In the genomic region with DNA sequence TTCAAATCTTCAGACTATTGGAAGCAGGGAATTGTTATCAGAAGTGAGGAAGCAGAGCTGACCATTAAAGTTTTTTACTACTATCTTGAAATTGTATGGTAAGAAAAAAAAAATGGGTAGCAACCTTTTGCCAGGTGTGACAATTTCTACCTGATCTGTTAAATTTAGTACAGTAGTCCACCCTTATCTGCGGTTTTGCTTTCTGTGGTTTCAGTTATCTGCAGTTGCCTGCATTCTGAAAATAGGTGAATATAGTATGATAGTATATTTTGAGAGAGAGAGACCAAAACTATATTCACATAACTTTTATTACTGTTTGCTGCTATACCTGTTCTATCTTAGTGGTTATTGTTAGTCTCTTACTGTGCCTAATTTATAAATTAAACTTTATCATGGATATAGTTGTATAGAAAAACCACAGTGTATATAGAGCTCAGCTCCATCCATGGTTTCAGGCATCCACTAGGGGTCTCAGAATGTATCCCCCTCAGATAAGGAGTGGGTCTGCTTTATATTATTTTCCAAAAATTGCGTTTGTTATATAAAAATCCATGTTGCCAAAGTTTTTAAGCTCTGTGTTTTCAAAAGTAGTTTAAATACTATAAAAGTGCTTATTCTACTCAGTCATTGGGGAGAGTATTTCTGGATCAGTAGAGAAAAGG, we compare ENCODE assay signal across 32 cellular contexts.
DNase-seq lines count a peak whose midpoint lies in the region; ATAC-seq, FAIRE-seq and TF ChIP-seq lines count a peak whose summit lies in the region.
"Had no signal": no experiment of that assay in that cellular context is flagged by ENCODE, and none has a peak within 500 bp of the region (broad histone marks: within the 10 kb centered on the region; RNA-seq: fewer than 3 reads in every experiment).

No MANE protein-coding gene starts in this region.

- H2BK120ac ChIP-seq in H9 (ENCODE audit: low read depth, low read length, poor library complexity, severe bottlenecking) = no peak overlapping the region

- no peak overlapping the region for H2BK20ac ChIP-seq in H9 (ENCODE audit: low read depth, low read length, poor library complexity, severe bottlenecking)

- no peak overlapping the region for H3T11ph ChIP-seq in H9 (ENCODE audit: low read length)

- H3K4ac ChIP-seq in H9 (ENCODE audit: low read depth, low read length) = no peak overlapping the region

- H3K9me3 Mint-ChIP-seq in H9 = peaks cover 4 to 9% of the 10 kb centered on the region in 2 experiments; a peak in 4 of 5 replicates
- H3K9me3 Mint-ChIP-seq: activated T-cell treated with anti-CD3 and anti-CD28 coated beads, Interleukin-2, amount 50 U/mL, for 24 hours; naive thymus-derived CD8-positive, alpha-beta T cell had no signal

- no peak for ATAC-seq in GM21360 (IDR thresholded peaks at IDR 0.05; ENCODE audit: unreplicated experiment)
- ATAC-seq: activated CD4-positive, alpha-beta T cell treated with anti-CD3 and anti-CD28 coated beads for 36 hours; naive thymus-derived CD8-positive, alpha-beta T cell; right lobe of liver; T-helper 17 cell had no signal

- no peak overlapping the region for H3K56ac ChIP-seq in H9 (ENCODE audit: insufficient read length, low read depth, low read length)

- no peak overlapping the region for H3K27ac Mint-ChIP-seq in H9
- H3K27ac Mint-ChIP-seq: activated CD4-positive, alpha-beta T cell treated with anti-CD3 and anti-CD28 coated beads for 36 hours; activated T-cell treated with anti-CD3 and anti-CD28 coated beads, Interleukin-2, amount 50 U/mL, for 24 hours; immature natural killer cell; naive thymus-derived CD8-positive, alpha-beta T cell; T-helper 17 cell had no signal

- H3K4me2 ChIP-seq in H9 (ENCODE audit: insufficient read depth, insufficient read length, low read length) (no peak overlapping the region), OCI-LY3 (ENCODE audit: low read length) (no peak overlapping the region), endothelial cell of umbilical vein (ENCODE audit: insufficient read depth, low read length) (no peak overlapping the region)
- H3K4me2 ChIP-seq: PC-9 had no signal

- H4K5ac ChIP-seq in H9 (ENCODE audit: insufficient read length, low read depth, low read length) = no peak overlapping the region

- H3K9me3 ChIP-seq in H9 (ENCODE audit: control insufficient read depth, low read depth, low read length) (no peaks in the 10 kb centered on the region), OCI-LY3 (ENCODE audit: insufficient read depth, low read length) (no peaks in the 10 kb centered on the region), endothelial cell of umbilical vein (replicated peaks; ENCODE audit: control insufficient read depth, insufficient read depth, low read length) (no peaks in the 10 kb centered on the region)
- H3K9me3 ChIP-seq: Caco-2, colonic mucosa, esophagus muscularis mucosa, left lung, right lobe of liver, SJSA1, thoracic aorta had no signal

- H2BK12ac ChIP-seq in H9 (ENCODE audit: insufficient read length, low read depth, low read length) = no peak overlapping the region

- H3K23me2 ChIP-seq in H9 (ENCODE audit: insufficient read length, low read depth, low read length, poor library complexity, severe bottlenecking) = no peaks in the 10 kb centered on the region

- peaks cover 6% of the 10 kb centered on the region for H3K36me3 ChIP-seq in OCI-LY3 (replicated peaks; ENCODE audit: low read depth, low read length)
- H3K36me3 ChIP-seq in endothelial cell of umbilical vein (ENCODE audit: control insufficient read depth in 2 of 2, extremely low read depth in 1 of 2, insufficient read depth in 2 of 2, low read length in 2 of 2) = no peaks in the 10 kb centered on the region
- H3K36me3 ChIP-seq: colonic mucosa, esophagus muscularis mucosa, left lung, right lobe of liver, SJSA1, thoracic aorta had no signal

- H2BK15ac ChIP-seq in H9 (ENCODE audit: low read depth, low read length) = no peak overlapping the region

- H3K79me1 ChIP-seq in H9 (ENCODE audit: insufficient read depth, low read depth, low read length, poor library complexity, severe bottlenecking) = peaks cover 13% of the 10 kb centered on the region

- no peaks in the 10 kb centered on the region for H3K9me1 ChIP-seq in endothelial cell of umbilical vein (replicated peaks; ENCODE audit: control insufficient read depth, extremely low read depth, insufficient read depth, low read length)

- POLR2A ChIA-PET in endothelial cell of umbilical vein (lab: Charles Lee) = no interaction called here

- H3K79me2 ChIP-seq in H9 (ENCODE audit: insufficient read depth, low read length) = peaks cover 54% of the 10 kb centered on the region
- peaks cover 1% of the 10 kb centered on the region; the same call in 1 of the 2 replicates for H3K79me2 ChIP-seq in OCI-LY3 (ENCODE audit: low read length)
- no peaks in the 10 kb centered on the region for H3K79me2 ChIP-seq in endothelial cell of umbilical vein (ENCODE audit: control insufficient read depth, insufficient read depth, low read length)

- peak; percentile 3 for DNase-seq in GM12865 (ENCODE audit: low read depth)
- no peak for DNase-seq in H9
- no peak for DNase-seq in endothelial cell of umbilical vein (ENCODE audit: low read depth, low spot score)
- no peak for DNase-seq in NCI-H510A treated with DMSO at 0.1 percent for 48 hours (lab: John Stamatoyannopoulos, UW)
- no peak for DNase-seq in AG08395 (ENCODE audit: low spot score)
- no peak for DNase-seq in NCI-H82 (lab: John Stamatoyannopoulos, UW)
- DNase-seq: activated CD4-positive, alpha-beta T cell treated with anti-CD3 and anti-CD28 coated beads for 36 hours; activated CD8-positive, alpha-beta memory T cell treated with anti-CD3 and anti-CD28 coated beads for 24 hours; activated T-cell treated with anti-CD3 and anti-CD28 coated beads, Interleukin-2, amount 50 U/mL, for 24 hours; Caco-2; colonic mucosa; DMS79 treated with DMSO at 0.1 percent for 48 hours; effector memory CD4-positive, alpha-beta T cell; GOT3; immature natural killer cell; left lung; naive thymus-derived CD8-positive, alpha-beta T cell; NCI-H1105; NCI-H2029; PC-9; right lobe of liver; stimulated activated naive CD4-positive, alpha-beta T cell treated with Interleukin-2 at 50 U/mL for 16 hours; T-helper 17 cell had no signal

- intact Hi-C loops in endothelial cell of umbilical vein (cut with micrococcal nuclease) = no loop called here

- H2AFZ ChIP-seq in H9 (ENCODE audit: low read length) (no peak overlapping the region), OCI-LY3 (ENCODE audit: low read depth, low read length) (no peak overlapping the region), endothelial cell of umbilical vein (ENCODE audit: low read depth, low read length) (no peak overlapping the region)
- H2AFZ ChIP-seq: parathyroid adenoma, PC-9 had no signal

- no peaks in the 10 kb centered on the region for H3K27me3 Mint-ChIP-seq in H9 (ENCODE audit: low read depth)
- H3K27me3 Mint-ChIP-seq: activated T-cell treated with anti-CD3 and anti-CD28 coated beads, Interleukin-2, amount 50 U/mL, for 24 hours had no signal

- H3K18ac ChIP-seq in H9 (ENCODE audit: insufficient read length, low read depth, low read length) = no peak overlapping the region

- H3K9ac ChIP-seq in H9 (ENCODE audit: extremely low read depth, insufficient read length, low read length) (no peak overlapping the region), OCI-LY3 (ENCODE audit: low read length) (no peak overlapping the region), endothelial cell of umbilical vein (replicated peaks; ENCODE audit: extremely low read depth, insufficient read depth, low read length) (no peak overlapping the region)
- H3K9ac ChIP-seq: BLaER1 treated with 17β-estradiol and CSF1 and Interleukin-3, amounts not matched to agents 10 nM and 100 nM; parathyroid adenoma had no signal

- no peak overlapping the region for H2AK5ac ChIP-seq in H9 (ENCODE audit: insufficient read length, low read length)

- no peak for TF ChIP-seq POLR2A in endothelial cell of umbilical vein (IDR thresholded peaks at IDR 0.05; ENCODE audit: low read depth, low read length)

- H3K4me3 Mint-ChIP-seq in H9 = no peak overlapping the region
- H3K4me3 Mint-ChIP-seq: activated CD4-positive, alpha-beta T cell treated with anti-CD3 and anti-CD28 coated beads for 36 hours; activated T-cell treated with anti-CD3 and anti-CD28 coated beads, Interleukin-2, amount 50 U/mL, for 24 hours; immature natural killer cell; naive thymus-derived CD8-positive, alpha-beta T cell; T-helper 17 cell had no signal

- dilution Hi-C loops in endothelial cell of umbilical vein (cut with MboI; ENCODE audit: extremely low pct_ligation_motif_present, low sequenced_read_pairs) = no loop called here

- H3K4me3 ChIP-seq in GM12865 (ENCODE audit: low read depth, low read length) = no peak overlapping the region
- no peak overlapping the region for H3K4me3 ChIP-seq in OCI-LY3 (ENCODE audit: low read length)
- H3K4me3 ChIP-seq in endothelial cell of umbilical vein (replicated peaks in 1 of 3; ENCODE audit: insufficient read depth in 1 of 3, low read depth in 1 of 3, low read length in 3 of 3) = no peak overlapping the region
- H3K4me3 ChIP-seq: BLaER1 treated with 17β-estradiol and CSF1 and Interleukin-3, amounts not matched to agents 10 nM and 100 nM; colonic mucosa; esophagus muscularis mucosa; left lung; PC-9; right lobe of liver; SJSA1; thoracic aorta had no signal

- H2BK5ac ChIP-seq in H9 (ENCODE audit: insufficient read length, low read length) = no peak overlapping the region

- no peak for TF ChIP-seq CTCF in GM12865 (IDR thresholded peaks at IDR 0.05; ENCODE audit: insufficient read depth, low read depth, low read length, missing control alignments)
- peak; percentile 41; the same call in 1 of the 3 replicates for TF ChIP-seq CTCF in H9 (conservative IDR thresholded peaks at IDR 0.05)
- TF ChIP-seq CTCF in OCI-LY3 (IDR thresholded peaks at IDR 0.05; ENCODE audit: low read depth, low read length) = peak; percentile 18
- TF ChIP-seq CTCF in endothelial cell of umbilical vein (IDR thresholded peaks at IDR 0.05; ENCODE audit: extremely low read depth in 1 of 2, insufficient read depth in 1 of 2, low read depth in 1 of 2, low read length in 2 of 2) = no peak

- FAIRE-seq in endothelial cell of umbilical vein (lab: Jason Lieb, UNC) = peak; percentile 4
- FAIRE-seq: bronchial epithelial cell, frontal cortex had no signal

- H3K36me3 Mint-ChIP-seq in H9 (ENCODE audit: insufficient read depth in 1 of 3, low read depth in 3 of 3) = peaks cover 15 to 20% (median 17%) of the 10 kb centered on the region in 3 experiments
- H3K36me3 Mint-ChIP-seq: immature natural killer cell; naive thymus-derived CD8-positive, alpha-beta T cell had no signal

- H3K23ac ChIP-seq in H9 (ENCODE audit: insufficient read length, low read depth, low read length) = no peak overlapping the region

- no peaks in the 10 kb centered on the region for H3K27me3 ChIP-seq in H9 (ENCODE audit: insufficient read depth, low read length)
- H3K27me3 ChIP-seq in OCI-LY3 (ENCODE audit: low read depth, low read length) = no peaks in the 10 kb centered on the region; the same call in 1 of the 2 replicates
- no peaks in the 10 kb centered on the region for H3K27me3 ChIP-seq in endothelial cell of umbilical vein (ENCODE audit: control insufficient read depth in 2 of 2, insufficient read depth in 2 of 2, low read length in 2 of 2)
- H3K27me3 ChIP-seq: BLaER1 treated with 17β-estradiol and CSF1 and Interleukin-3, amounts not matched to agents 10 nM and 100 nM; colonic mucosa; esophagus muscularis mucosa; left lung; right lobe of liver; SJSA1 had no signal

- H3K4me1 Mint-ChIP-seq in H9 = peaks cover 42% of the 10 kb centered on the region in 2 experiments
- H3K4me1 Mint-ChIP-seq: activated CD4-positive, alpha-beta T cell treated with anti-CD3 and anti-CD28 coated beads for 36 hours; immature natural killer cell; naive thymus-derived CD8-positive, alpha-beta T cell; T-helper 17 cell had no signal

- no CpG with 5 or more reads among the region's 2 CpGs for WGBS in H9 (ENCODE audit: extremely low coverage, insufficient read length, low lambda C conversion rate)

- H3K4me1 ChIP-seq in H9 (ENCODE audit: insufficient read depth, low read length) = peaks cover 7% of the 10 kb centered on the region
- H3K4me1 ChIP-seq in OCI-LY3 (ENCODE audit: low read length) = peaks cover 33% of the 10 kb centered on the region
- H3K4me1 ChIP-seq in endothelial cell of umbilical vein (ENCODE audit: control insufficient read depth, extremely low read depth, insufficient read depth, low read length) = peaks cover 4% of the 10 kb centered on the region
- H3K4me1 ChIP-seq: colonic mucosa had no signal

- H4K8ac ChIP-seq in H9 (replicated peaks; ENCODE audit: insufficient read length, low read depth, low read length) = no peak overlapping the region

- H4K91ac ChIP-seq in H9 (ENCODE audit: insufficient read length, low read depth, low read length) = no peak overlapping the region

- H4K20me1 ChIP-seq in H9 (ENCODE audit: control insufficient read depth, insufficient read depth, insufficient read length) (no peaks in the 10 kb centered on the region), OCI-LY3 (ENCODE audit: insufficient read depth, low read length) (peaks cover 9% of the 10 kb centered on the region; the same call in 1 of the 2 replicates), endothelial cell of umbilical vein (replicated peaks; ENCODE audit: control insufficient read depth, extremely low read depth, insufficient read depth, low read length) (no peaks in the 10 kb centered on the region)

- CTCF ChIA-PET in endothelial cell of umbilical vein (lab: Charles Lee) = interaction anchor here (1.3 to 1.4 kb wide), 2 partner anchors 16 to 67 kb away, joined by 4 to 5 read pairs; no protein-coding TSS in a partner anchor

- H3K14ac ChIP-seq in H9 (ENCODE audit: insufficient read depth, low read length) = no peak overlapping the region

- no TSS peak for BruUV-seq in endothelial cell of umbilical vein (replicated peaks; lab: Mats Ljungman, UMichigan)

- H3K27ac ChIP-seq in H9 (ENCODE audit: insufficient read length, low read depth, low read length) (no peak overlapping the region), OCI-LY3 (ENCODE audit: low read length) (no peak overlapping the region), endothelial cell of umbilical vein (ENCODE audit: insufficient read depth, low read depth, low read length) (no peak overlapping the region)
- H3K27ac ChIP-seq: BLaER1 treated with 17β-estradiol and CSF1 and Interleukin-3, amounts not matched to agents 10 nM and 100 nM; colonic mucosa; esophagus muscularis mucosa; PC-9; right lobe of liver; thoracic aorta had no signal

Comparison
In these comparisons a context has a peak if more than half of its experiments do, and no peak if none do; other contexts are left out.
1. CTCF ChIP-seq: peak in H9 (single experiment) and OCI-LY3 (single experiment); none in GM12865 (single experiment) and endothelial cell of umbilical vein (0 of 2).